21 cellular contexts compared by ENCODE assay signal in the genomic region with DNA sequence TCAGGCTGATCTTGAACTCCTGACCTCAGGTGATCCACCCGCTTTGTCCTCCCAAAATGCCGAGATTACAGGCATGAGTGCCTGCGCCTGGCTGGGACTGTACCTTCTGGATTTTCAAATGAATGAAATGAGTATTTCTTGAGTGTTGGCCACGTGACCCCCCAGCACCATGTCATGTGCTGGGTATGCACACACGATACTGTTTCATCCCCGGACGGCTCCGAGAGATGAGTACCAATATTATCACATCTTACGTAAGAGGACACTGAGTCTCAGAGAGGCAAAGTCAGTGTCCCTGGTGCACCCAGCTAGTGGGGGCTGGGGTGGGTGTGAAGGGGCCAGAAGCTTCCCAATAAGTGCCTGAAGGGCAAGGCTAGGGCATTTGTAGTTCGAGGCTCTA. TPM values are rescaled to one million over a fixed set of nuclear protein-coding genes. Genes with fewer than 3 reads are reported as not detected.
DNase-seq lines count a peak whose midpoint lies in the region; ATAC-seq, FAIRE-seq and TF ChIP-seq lines count a peak whose summit lies in the region.
"Had no signal": no experiment of that assay in that cellular context is flagged by ENCODE, and none has a peak within 500 bp of the region (broad histone marks: within the 10 kb centered on the region; RNA-seq: fewer than 3 reads in every experiment).

No MANE protein-coding gene starts in this region.

- H3K9ac ChIP-seq in iPS-20b (ENCODE audit: low read depth, low read length) = peak overlapping the region; percentile 87; the same call in 1 of the 2 replicates

- no peaks in the 10 kb centered on the region for H3K36me3 ChIP-seq in right atrium auricular region
- peaks cover 15% of the 10 kb centered on the region for H3K36me3 ChIP-seq in WERI-Rb-1
- H3K36me3 ChIP-seq in iPS-20b (ENCODE audit: insufficient read depth, low read depth, low read length) = no peaks in the 10 kb centered on the region
- H3K36me3 ChIP-seq: gastrocnemius medialis, left ventricle myocardium inferior, ovary had no signal

- H3K27ac ChIP-seq in right atrium auricular region (no peak overlapping the region), WERI-Rb-1 (peak overlapping the region; percentile 76), iPS-20b (ENCODE audit: low read length) (peak overlapping the region; percentile 59)
- H3K27ac ChIP-seq: gastrocnemius medialis, left ventricle myocardium inferior, ovary, PC-9, stomach had no signal

- FAIRE-seq in urothelium cell line (lab: Jason Lieb, UNC) = peak; percentile 96

- H3K9me3 ChIP-seq in right atrium auricular region = no peaks in the 10 kb centered on the region
- no peaks in the 10 kb centered on the region for H3K9me3 ChIP-seq in WERI-Rb-1 (ENCODE audit: severe bottlenecking)
- H3K9me3 ChIP-seq in iPS-20b (ENCODE audit: insufficient read depth, low read depth, low read length) = no peaks in the 10 kb centered on the region
- H3K9me3 ChIP-seq: gastrocnemius medialis, left ventricle myocardium inferior, mucosa of descending colon, ovary, stomach had no signal

- no peak for TF ChIP-seq CTCF in right atrium auricular region (IDR thresholded peaks at IDR 0.05)
- no peak for TF ChIP-seq CTCF in WERI-Rb-1 (IDR thresholded peaks at IDR 0.05; ENCODE audit: low read depth, low read length)

- intact Hi-C loops in Right ventricle myocardium inferior (cut with DNase I) = no loop called here

- DNase-seq in Right ventricle myocardium inferior (ENCODE audit: missing footprints) = peak; percentile 35
- DNase-seq in right atrium auricular region (ENCODE audit: low spot score) = no peak
- DNase-seq in WERI-Rb-1 = no peak
- no peak for DNase-seq in urothelium cell line (ENCODE audit: low spot score)
- DNase-seq in GOT3 (lab: John Stamatoyannopoulos, UW) = no peak
- no peak for DNase-seq in NCI-H1092 (lab: John Stamatoyannopoulos, UW)
- DNase-seq: gastrocnemius medialis, HFFc6, left ventricle myocardium inferior, NCI-H526 treated with DMSO at 0.1 percent for 48 hours, PC-9, stomach had no signal

- H3K27me3 ChIP-seq in right atrium auricular region = no peaks in the 10 kb centered on the region
- H3K27me3 ChIP-seq in WERI-Rb-1 (ENCODE audit: insufficient read depth, low read depth, severe bottlenecking) = no peaks in the 10 kb centered on the region
- H3K27me3 ChIP-seq in iPS-20b (ENCODE audit: insufficient read depth, low read length) = no peaks in the 10 kb centered on the region
- H3K27me3 ChIP-seq: gastrocnemius medialis, ovary had no signal

- ATAC-seq in Right ventricle myocardium inferior (no peak), HG03108 (IDR thresholded peaks at IDR 0.05; ENCODE audit: unreplicated experiment) (no peak)

- H3K4me3 ChIP-seq in right atrium auricular region (no peak overlapping the region), WERI-Rb-1 (ENCODE audit: low read depth, low read length) (no peak overlapping the region), iPS-20b (ENCODE audit: low read length) (peak overlapping the region; percentile 87; the same call in 1 of the 2 replicates)
- H3K4me3 ChIP-seq: gastrocnemius medialis, left ventricle myocardium inferior, mucosa of descending colon, ovary, PC-9, stomach had no signal

- H3K4me1 ChIP-seq in right atrium auricular region (peaks cover 0 to 9% of the 10 kb centered on the region in 2 donors), iPS-20b (ENCODE audit: insufficient read depth, low read length) (no peaks in the 10 kb centered on the region; the same call in 1 of the 2 replicates)

RNA-seq across cellular contexts. Expression of a gene that starts 0.8 kb away (rescaled TPM):
- total RNA-seq in Right ventricle myocardium inferior (6.5 TPM), right atrium auricular region (10 to 100 TPM; 10.0 to 11.7 TPM)

RNA-seq across cellular contexts. Expression of a gene that starts 25.2 kb away (rescaled TPM):
- 4,572 TPM for total RNA-seq in Right ventricle myocardium inferior
- not detected for total RNA-seq in right atrium auricular region
- total RNA-seq: HT1080, M059J had no signal

RNA-seq across cellular contexts. Expression of a gene that starts 59.5 kb away (rescaled TPM):
- 4.8 TPM for total RNA-seq in Right ventricle myocardium inferior
- 1 to 10 TPM; 5.5 to 8.6 TPM for total RNA-seq in right atrium auricular region
- total RNA-seq: activated CD4-positive, alpha-beta T cell treated with anti-CD3 and anti-CD28 coated beads, Interleukin-2, amount 10 ng/mL, durations not matched to agents 7 days and 5 days; activated naive CD4-positive, alpha-beta T cell treated with anti-CD3 and anti-CD28 coated beads for 36 hours; CD8-positive, alpha-beta T cell; HT1080 had no signal

Comparison
In these comparisons a context has a peak if more than half of its experiments do, and no peak if none do; other contexts are left out.
1. RNA of a gene that starts 25.2 kb away (total RNA-seq): 4,572 TPM in Right ventricle myocardium inferior (single experiment); not detected in right atrium auricular region; every median in the first group is over 1,000 times any median in the second.
2. H3K27ac ChIP-seq: peak in WERI-Rb-1 (single experiment) and iPS-20b (single experiment); none in right atrium auricular region (0 of 2).